ENCODE assay signal across 18 cellular contexts in the genomic region with DNA sequence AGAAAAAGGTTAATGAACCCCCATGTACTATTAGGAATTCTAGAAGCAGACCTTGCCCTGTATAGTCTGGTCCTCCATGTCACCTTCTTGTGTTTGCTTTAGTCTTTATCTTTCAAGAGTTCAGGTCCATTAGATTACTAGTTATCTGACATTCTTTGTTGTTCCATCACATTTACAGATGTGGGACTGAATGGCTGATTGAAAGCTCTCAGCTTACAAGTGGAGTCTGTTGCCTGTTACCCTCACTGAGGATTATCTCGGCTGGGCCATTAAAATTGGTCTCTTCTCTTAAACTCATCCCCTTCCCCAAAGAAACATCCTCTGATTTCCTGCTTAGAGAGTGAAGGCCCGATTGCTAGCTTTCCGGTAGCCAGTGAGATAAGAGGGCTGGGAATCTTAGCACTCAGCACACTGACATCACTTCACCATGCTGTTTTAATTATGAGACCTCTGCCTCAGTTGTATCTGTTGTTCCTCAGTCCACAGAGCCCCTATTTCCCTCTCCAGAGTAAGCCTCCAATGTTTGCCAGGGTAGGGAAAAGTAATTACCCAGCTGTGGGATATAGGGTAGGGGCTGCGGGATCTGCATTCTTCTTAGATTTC.
DNase-seq lines count a peak whose midpoint lies in the region; ATAC-seq lines count a peak whose summit lies in the region.
"Had no signal": no experiment of that assay in that cellular context is flagged by ENCODE, and none has a peak within 500 bp of the region (broad histone marks: within the 10 kb centered on the region; RNA-seq: fewer than 3 reads in every experiment).

No MANE protein-coding gene starts in this region.

- 0 out of 2 replicates have a peak, but pooled peaks cover 2% of the 10 kb centered on the region for H3K36me3 ChIP-seq in HUES6 (ENCODE audit: control insufficient read depth, insufficient read depth, low read length)

- DNase-seq in ELF-1 (ENCODE audit: low read depth, low spot score), result peak; percentile 37
- DNase-seq in SK-N-DZ (ENCODE audit: low spot score), result peak; percentile 24
- peak; percentile 68 for DNase-seq in islet precursor cell
- DNase-seq in stimulated activated CD8-positive, alpha-beta memory T cell treated with anti-CD3 and anti-CD28 coated beads, Interleukin-4, amount 100 ng/mL, for 48 hours, result no peak
- no peak for DNase-seq in SW480 (ENCODE audit: low spot score)
- DNase-seq: CD8-positive, alpha-beta T cell; EL; NCI-H1092 treated with DMSO at 0.1 percent for 48 hours; NCI-H187; NCI-H2171 treated with DMSO at 0.1 percent for 48 hours; NCI-H526 treated with DMSO at 0.1 percent for 48 hours; PC-3 had no signal

- H3K9me3 ChIP-seq in HUES6 (ENCODE audit: control insufficient read depth, insufficient read depth, low read depth, low read length), result peaks cover 11% of the 10 kb centered on the region; the same call in 1 of the 2 replicates

- no peak overlapping the region for H3K9ac ChIP-seq in HUES6 (ENCODE audit: low read length)
- H3K9ac ChIP-seq: KMS-11 had no signal

- H3K27ac ChIP-seq in HUES6 (ENCODE audit: low read depth, low read length), result 0 out of 2 replicates have a peak overlapping the region, but pooled peaks have one; percentile 23
- H3K27ac ChIP-seq: HL-60, KMS-11, SK-N-MC had no signal

- peaks cover 14% of the 10 kb centered on the region; the same call in 1 of the 2 replicates for H3K4me1 ChIP-seq in HUES6 (ENCODE audit: control insufficient read depth, insufficient read depth, low read length)

- no peak for ATAC-seq in HG02571 (IDR thresholded peaks at IDR 0.05; ENCODE audit: unreplicated experiment)
- no peak for ATAC-seq in activated CD4-positive, CD25-positive, alpha-beta regulatory T cell treated with anti-CD3 and anti-CD28 coated beads, Interleukin-2, amount 50 U/mL, for 24 hours
- ATAC-seq: CD8-positive, alpha-beta T cell; PC-3 had no signal

- no peak overlapping the region for H3K4me3 ChIP-seq in HUES6 (ENCODE audit: low read depth, low read length)
- H3K4me3 ChIP-seq: SK-N-MC had no signal

- H3K27me3 ChIP-seq in HUES6 (ENCODE audit: control insufficient read depth, insufficient read depth, low read length), result no peaks in the 10 kb centered on the region

Comparison
In these comparisons a context has a peak if more than half of its experiments do, and no peak if none do; other contexts are left out.
1. DNase-seq: peak in ELF-1 (single experiment), SK-N-DZ (single experiment) and islet precursor cell (single experiment); none in stimulated activated CD8-positive, alpha-beta memory T cell treated with anti-CD3 and anti-CD28 coated beads, Interleukin-4, amount 100 ng/mL, for 48 hours (single experiment) and SW480 (single experiment).